25 cellular contexts compared by ENCODE assay signal in the genomic region with DNA sequence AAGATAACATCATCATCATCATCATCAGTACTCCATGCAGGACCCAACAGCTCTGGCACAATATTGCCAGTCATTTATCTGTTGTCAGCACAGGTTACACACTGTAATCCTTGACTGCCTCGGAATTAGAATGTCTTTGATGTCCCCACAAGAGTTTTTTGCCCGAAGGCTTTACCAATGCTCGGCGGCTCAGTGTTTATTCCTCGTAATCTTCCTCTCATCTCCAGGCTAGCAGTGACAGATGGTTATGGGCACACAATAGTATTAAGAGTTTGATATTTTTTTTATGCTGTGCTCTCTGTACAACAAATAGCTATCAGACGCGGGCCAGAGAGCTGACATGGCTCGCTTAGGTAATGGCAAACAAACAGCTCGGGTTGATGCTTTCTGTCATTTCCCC.
DNase-seq lines count a peak whose midpoint lies in the region; ATAC-seq and TF ChIP-seq lines count a peak whose summit lies in the region.
"Had no signal": no experiment of that assay in that cellular context is flagged by ENCODE, and none has a peak within 500 bp of the region (broad histone marks: within the 10 kb centered on the region; RNA-seq: fewer than 3 reads in every experiment).

No MANE protein-coding gene starts in this region.

- H3K4me3 ChIP-seq in upper lobe of left lung = no peak overlapping the region
- H3K4me3 ChIP-seq: A549, body of pancreas, heart right ventricle, testis, vagina had no signal

- no peak overlapping the region for H3K27ac Mint-ChIP-seq in HFFc6
- H3K27ac Mint-ChIP-seq: activated CD4-positive, alpha-beta memory T cell treated with anti-CD3 and anti-CD28 coated beads, Interleukin-2, amount 10 ng/mL, durations not matched to agents 7 days and 5 days; B cell; naive thymus-derived CD4-positive, alpha-beta T cell had no signal

- H3K27ac ChIP-seq in upper lobe of left lung = no peak overlapping the region
- H3K27ac ChIP-seq: A549, body of pancreas, epithelial cell of prostate, heart right ventricle, testis, vagina had no signal

- ATAC-seq in HG02870 (IDR thresholded peaks at IDR 0.05; ENCODE audit: unreplicated experiment) = no peak
- ATAC-seq in upper lobe of left lung (ENCODE audit: low FRiP score in 2 of 2) = no peak
- ATAC-seq: A549; body of pancreas; heart right ventricle; left lobe of liver; naive thymus-derived CD4-positive, alpha-beta T cell had no signal

- no peaks in the 10 kb centered on the region for H3K9me3 ChIP-seq in upper lobe of left lung
- H3K9me3 ChIP-seq: A549, body of pancreas, heart right ventricle, testis, vagina had no signal

- H3K4me1 ChIP-seq in upper lobe of left lung = no peaks in the 10 kb centered on the region
- H3K4me1 ChIP-seq: A549, body of pancreas, heart right ventricle, testis, vagina had no signal

- no peaks in the 10 kb centered on the region for H3K27me3 Mint-ChIP-seq in HFFc6 (ENCODE audit: insufficient read depth)
- H3K27me3 Mint-ChIP-seq: activated CD4-positive, alpha-beta memory T cell treated with anti-CD3 and anti-CD28 coated beads, Interleukin-2, amount 10 ng/mL, durations not matched to agents 7 days and 5 days; B cell; naive thymus-derived CD4-positive, alpha-beta T cell had no signal

- H3K4me3 Mint-ChIP-seq in HFFc6 = peak overlapping the region; percentile 19; the same call in 1 of the 2 replicates
- H3K4me3 Mint-ChIP-seq: activated CD4-positive, alpha-beta memory T cell treated with anti-CD3 and anti-CD28 coated beads, Interleukin-2, amount 10 ng/mL, durations not matched to agents 7 days and 5 days; B cell; naive thymus-derived CD4-positive, alpha-beta T cell had no signal

- DNase-seq in Ammon's horn (ENCODE audit: low spot score) (peak; percentile 8), HFFc6 (no peak), NCI-H82 (lab: John Stamatoyannopoulos, UW) (peak; percentile 98), erythroblast (lab: John Stamatoyannopoulos, UW) (peak; percentile 28 to 66), NOMO-1 treated with dmso at 0.1 percent for 144 hours (lab: John Stamatoyannopoulos, UW; ENCODE audit: unreplicated experiment) (no peak), upper lobe of left lung (no peak)
- DNase-seq in activated CD4-positive, CD25-positive, alpha-beta regulatory T cell treated with anti-CD3 and anti-CD28 coated beads, Interleukin-2, amount 50 U/mL, for 72 hours = no peak
- DNase-seq: activated CD4-positive, alpha-beta memory T cell treated with anti-CD3 and anti-CD28 coated beads, Interleukin-2, amount 10 ng/mL, durations not matched to agents 7 days and 5 days; body of pancreas; DND-41; heart right ventricle; naive thymus-derived CD4-positive, alpha-beta T cell; NCI-H2029 treated with DMSO at 0.1 percent for 48 hours; NCI-H526 treated with DMSO at 0.1 percent for 48 hours; nucleus accumbens; stimulated activated CD4-positive, alpha-beta T cell treated with anti-CD3 and anti-CD28 coated beads, Interleukin-12 subunit alpha, Interleukin-12 subunit beta, amount 100 ng/mL, for 4 hours; stimulated activated CD4-positive, alpha-beta T cell treated with anti-CD3 and anti-CD28 coated beads, Interleukin-4, amount 100 ng/mL, for 4 hours; stimulated activated naive CD4-positive, alpha-beta T cell; testis had no signal

- 87 to 89% methylated on average over 9 of the region's 9 CpGs for WGBS in upper lobe of left lung, 2 donors

- H3K4me1 Mint-ChIP-seq in HFFc6 (ENCODE audit: low read depth) = peaks cover 10% of the 10 kb centered on the region; the same call in 1 of the 2 replicates
- H3K4me1 Mint-ChIP-seq: activated CD4-positive, alpha-beta memory T cell treated with anti-CD3 and anti-CD28 coated beads, Interleukin-2, amount 10 ng/mL, durations not matched to agents 7 days and 5 days; B cell; naive thymus-derived CD4-positive, alpha-beta T cell had no signal

- no peaks in the 10 kb centered on the region for H3K27me3 ChIP-seq in upper lobe of left lung
- H3K27me3 ChIP-seq: body of pancreas, heart right ventricle, testis, vagina had no signal

- no peaks in the 10 kb centered on the region for H3K36me3 Mint-ChIP-seq in HFFc6 (ENCODE audit: low read depth)

- no peak for TF ChIP-seq POLR2A in erythroblast (IDR thresholded peaks at IDR 0.05; ENCODE audit: low read length)
- TF ChIP-seq POLR2A in upper lobe of left lung (IDR thresholded peaks at IDR 0.05) = no peak

- TF ChIP-seq EP300 in upper lobe of left lung (IDR thresholded peaks at IDR 0.05) = no peak

- no peaks in the 10 kb centered on the region for H3K9me3 Mint-ChIP-seq in HFFc6
- H3K9me3 Mint-ChIP-seq: activated CD4-positive, alpha-beta memory T cell treated with anti-CD3 and anti-CD28 coated beads, Interleukin-2, amount 10 ng/mL, durations not matched to agents 7 days and 5 days had no signal

- H3K36me3 ChIP-seq in upper lobe of left lung = no peaks in the 10 kb centered on the region
- H3K36me3 ChIP-seq: vagina had no signal

- TF ChIP-seq CTCF in HFFc6 (IDR thresholded peaks at IDR 0.05) (no peak), upper lobe of left lung (IDR thresholded peaks at IDR 0.05) (no peak)

Comparison
In these comparisons a context has a peak if more than half of its experiments do, and no peak if none do; other contexts are left out.
1. DNase-seq: peak in Ammon's horn (single experiment), NCI-H82 (single experiment) and erythroblast (2 of 2); none in HFFc6 (single experiment), activated CD4-positive, CD25-positive, alpha-beta regulatory T cell treated with anti-CD3 and anti-CD28 coated beads, Interleukin-2, amount 50 U/mL, for 72 hours (single experiment), NOMO-1 treated with dmso at 0.1 percent for 144 hours (single experiment) and upper lobe of left lung (0 of 2).